In genomic region chr12:25100738-25101445, GRCh38 we compare ENCODE assay signal across 21 cellular contexts.
A peak's percentile ranks its signal among the peaks of the same experiment; 100 is the strongest.
DNase-seq lines count a peak whose midpoint lies in the region; ATAC-seq, FAIRE-seq and TF ChIP-seq lines count a peak whose summit lies in the region.
"Had no signal": no experiment of that assay in that cellular context is flagged by ENCODE, and none has a peak within 500 bp of the region (broad histone marks: within the 10 kb centered on the region; RNA-seq: fewer than 3 reads in every experiment).

No MANE protein-coding gene starts in this region.

- peak; percentile 59 for ATAC-seq in GM21529 (IDR thresholded peaks at IDR 0.05; ENCODE audit: unreplicated experiment)
- peak; percentile 53 for ATAC-seq in HG03520 (IDR thresholded peaks at IDR 0.05; ENCODE audit: unreplicated experiment)
- ATAC-seq: activated naive CD4-positive, alpha-beta T cell treated with anti-CD3 and anti-CD28 coated beads, Interleukin-2, amount 50 U/mL, for 72 hours; Panc1 had no signal

- peak; percentile 50 for FAIRE-seq in GM12892 (lab: Jason Lieb, UNC)

- DNase-seq in GM12892 (ENCODE audit: insufficient read length) (no peak), globus pallidus (ENCODE audit: low spot score) (peak; percentile 17), erythroblast (lab: John Stamatoyannopoulos, UW) (no peak), NCI-H226 (no peak), HuH-7 (ENCODE audit: low spot score) (no peak)
- DNase-seq in activated CD4-positive, alpha-beta T cell treated with anti-CD3 and anti-CD28 coated beads for 1 hour, result no peak
- DNase-seq: activated CD8-positive, alpha-beta memory T cell treated with anti-CD3 and anti-CD28 coated beads, Interleukin-2, amount 50 U/mL, for 48 hours; DND-41; foreskin melanocyte; HFFc6; NCI-H1436; NCI-H345; nephron progenitor cell; stimulated activated CD4-positive, alpha-beta T cell treated with anti-CD3 and anti-CD28 coated beads, Interleukin-1b, Interleukin-23, amount 100 ng/mL, for 48 hours; SW 1271; tibial artery; WERI-Rb-1 had no signal

- TF ChIP-seq POLR2A in GM12892 (IDR thresholded peaks at IDR 0.05; ENCODE audit: low read depth, low read length) (no peak), erythroblast (IDR thresholded peaks at IDR 0.05; ENCODE audit: low read length) (no peak)
